Comparison of ENCODE assay signal across 16 cellular contexts in the genomic region with DNA sequence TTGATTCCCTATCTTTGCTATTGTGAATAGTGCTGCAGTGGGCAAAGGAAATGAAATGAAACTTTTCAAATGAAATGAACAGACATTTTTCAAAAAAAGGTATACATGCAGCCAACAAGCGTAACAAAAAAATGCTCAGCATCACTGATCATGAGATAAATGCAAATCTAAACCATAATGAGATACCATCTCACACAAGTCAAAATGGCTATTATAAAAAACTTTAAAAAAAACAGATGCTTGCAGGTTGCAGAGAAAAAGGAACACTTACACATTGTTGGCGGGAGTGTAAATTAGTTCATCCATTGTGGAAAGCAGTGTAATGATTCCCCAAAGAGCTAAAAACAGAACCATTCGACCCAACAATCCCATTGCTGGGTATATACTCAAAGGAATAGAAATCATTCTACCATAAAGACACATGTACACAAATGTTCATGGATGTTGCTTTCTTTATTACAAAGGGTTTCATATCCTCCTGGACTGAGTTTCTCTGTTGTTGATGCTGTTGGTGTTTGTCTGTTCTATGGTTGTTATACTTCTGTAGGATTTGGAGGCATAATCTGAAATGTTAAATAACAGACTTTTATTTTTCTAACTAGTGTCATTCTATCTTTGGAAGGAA.
DNase-seq lines count a peak whose midpoint lies in the region; ATAC-seq and TF ChIP-seq lines count a peak whose summit lies in the region.
"Had no signal": no experiment of that assay in that cellular context is flagged by ENCODE, and none has a peak within 500 bp of the region (broad histone marks: within the 10 kb centered on the region; RNA-seq: fewer than 3 reads in every experiment).

No MANE protein-coding gene starts in this region.

- H3K36me3 Mint-ChIP-seq in stimulated activated effector memory CD8-positive, alpha-beta T cell treated with anti-CD3 and anti-CD28 coated beads, Interleukin-12 subunit alpha, Interleukin-12 subunit beta, amount 100 ng/mL, for 72 hours = no peaks in the 10 kb centered on the region
- H3K36me3 Mint-ChIP-seq: brain, CD14-positive monocyte had no signal

- H3K36me3 ChIP-seq in GM06990 (ENCODE audit: control insufficient read depth, insufficient read depth, low read length) = no peaks in the 10 kb centered on the region
- H3K36me3 ChIP-seq: colonic mucosa, neutrophil had no signal

- peak; percentile 43 for DNase-seq in GM06990 (ENCODE audit: extremely low read depth, insufficient read length)
- DNase-seq in cerebellar nuclear complex (lab: John Stamatoyannopoulos, UW) = no peak
- no peak for DNase-seq in SW480 (ENCODE audit: low spot score)
- DNase-seq in kidney glomerular epithelial cell (lab: John Stamatoyannopoulos, UW) = no peak
- no peak for DNase-seq in stimulated activated effector memory CD8-positive, alpha-beta T cell treated with anti-CD3 and anti-CD28 coated beads, Interleukin-12 subunit alpha, Interleukin-12 subunit beta, amount 100 ng/mL, for 72 hours (ENCODE audit: low spot score in 2 of 2)
- DNase-seq: activated CD4-positive, alpha-beta T cell treated with anti-CD3 and anti-CD28 coated beads for 36 hours; colonic mucosa; NCI-H1092 treated with DMSO at 0.1 percent for 48 hours; NCI-H2107 had no signal

- H3K27me3 ChIP-seq in GM06990 (replicated peaks; ENCODE audit: control insufficient read depth, insufficient read depth, low read length) = no peaks in the 10 kb centered on the region
- H3K27me3 ChIP-seq: colonic mucosa, neutrophil had no signal

- H3K27ac Mint-ChIP-seq in stimulated activated effector memory CD8-positive, alpha-beta T cell treated with anti-CD3 and anti-CD28 coated beads, Interleukin-12 subunit alpha, Interleukin-12 subunit beta, amount 100 ng/mL, for 72 hours = no peak overlapping the region
- H3K27ac Mint-ChIP-seq: activated CD4-positive, alpha-beta T cell treated with anti-CD3 and anti-CD28 coated beads for 36 hours; CD14-positive monocyte had no signal

- H3K9me3 Mint-ChIP-seq in stimulated activated effector memory CD8-positive, alpha-beta T cell treated with anti-CD3 and anti-CD28 coated beads, Interleukin-12 subunit alpha, Interleukin-12 subunit beta, amount 100 ng/mL, for 72 hours = peaks cover 5% of the 10 kb centered on the region

- ATAC-seq in GM18870 (IDR thresholded peaks at IDR 0.05; ENCODE audit: unreplicated experiment) = peak; percentile 50
- peak; percentile 47 for ATAC-seq in HG02610 (IDR thresholded peaks at IDR 0.05; ENCODE audit: unreplicated experiment)
- peak; percentile 65 for ATAC-seq in HG03442 (IDR thresholded peaks at IDR 0.05; ENCODE audit: unreplicated experiment)
- ATAC-seq in stimulated activated effector memory CD8-positive, alpha-beta T cell treated with anti-CD3 and anti-CD28 coated beads, Interleukin-12 subunit alpha, Interleukin-12 subunit beta, amount 100 ng/mL, for 72 hours = no peak
- ATAC-seq: activated CD4-positive, alpha-beta T cell treated with anti-CD3 and anti-CD28 coated beads for 36 hours had no signal

- no peak for TF ChIP-seq CTCF in GM06990 (IDR thresholded peaks at IDR 0.05; ENCODE audit: insufficient read depth, low read length, poor library complexity, severe bottlenecking)

- H3K4me1 Mint-ChIP-seq in stimulated activated effector memory CD8-positive, alpha-beta T cell treated with anti-CD3 and anti-CD28 coated beads, Interleukin-12 subunit alpha, Interleukin-12 subunit beta, amount 100 ng/mL, for 72 hours = no peaks in the 10 kb centered on the region
- H3K4me1 Mint-ChIP-seq: activated CD4-positive, alpha-beta T cell treated with anti-CD3 and anti-CD28 coated beads for 36 hours; CD14-positive monocyte had no signal

- H3K4me3 ChIP-seq in GM06990 (replicated peaks; ENCODE audit: low read depth, low read length) = no peak overlapping the region
- H3K4me3 ChIP-seq: colonic mucosa, lung had no signal

- no peak overlapping the region for H3K4me3 Mint-ChIP-seq in stimulated activated effector memory CD8-positive, alpha-beta T cell treated with anti-CD3 and anti-CD28 coated beads, Interleukin-12 subunit alpha, Interleukin-12 subunit beta, amount 100 ng/mL, for 72 hours
- H3K4me3 Mint-ChIP-seq: activated CD4-positive, alpha-beta T cell treated with anti-CD3 and anti-CD28 coated beads for 36 hours; brain; CD14-positive monocyte had no signal
